Comparison of ENCODE assay signal across 28 cellular contexts in the genomic region with DNA sequence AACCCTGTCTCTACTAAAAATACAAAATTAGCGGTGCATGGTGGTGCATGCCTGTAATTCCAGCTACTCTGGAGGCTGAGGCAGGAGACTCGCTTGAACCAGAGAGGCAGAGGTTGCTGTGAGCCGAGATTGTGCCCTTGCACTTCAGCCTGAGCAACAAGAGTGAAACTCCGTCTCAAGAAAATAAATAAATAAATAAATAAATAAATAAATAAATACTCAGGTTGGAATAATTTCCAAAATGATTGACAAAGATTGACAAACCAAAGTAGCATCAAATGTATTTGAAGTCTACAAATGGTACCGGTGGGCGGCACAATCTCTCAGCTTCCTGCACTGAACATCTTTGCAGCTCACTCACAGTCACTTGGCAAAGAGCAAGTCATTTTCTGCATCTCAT.
"Had no signal": no experiment of that assay in that cellular context is flagged by ENCODE, and none has a peak within 500 bp of the region (broad histone marks: within the 10 kb centered on the region; RNA-seq: fewer than 3 reads in every experiment).

No MANE protein-coding gene starts in this region.

- DNase-seq: activated effector memory CD4-positive, alpha-beta T cell treated with anti-CD3 and anti-CD28 coated beads, Interleukin-2, amount 50 U/mL, for 16 hours; activated effector memory CD4-positive, alpha-beta T cell treated with Interleukin-2 at 50 U/mL for 16 hours; activated gamma-delta T cell; activated gamma-delta T cell treated with Interleukin-2 at 50 U/mL for 16 hours; activated naive CD4-positive, alpha-beta T cell; activated naive CD4-positive, alpha-beta T cell treated with anti-CD3 and anti-CD28 coated beads for 36 hours; activated naive CD4-positive, alpha-beta T cell treated with anti-CD3 and anti-CD28 coated beads, Interleukin-2, amount 10 ng/mL, durations not matched to agents 7 days and 5 days; activated naive CD4-positive, alpha-beta T cell treated with anti-CD3 and anti-CD28 coated beads, Interleukin-2, amount 50 U/mL, for 16 hours; activated naive CD4-positive, alpha-beta T cell treated with Interleukin-2 at 50 U/mL for 16 hours; activated naive CD8-positive, alpha-beta T cell treated with anti-CD3 and anti-CD28 coated beads for 36 hours; activated naive CD8-positive, alpha-beta T cell treated with anti-CD3 and anti-CD28 coated beads, Interleukin-2, amount 10 ng/mL, durations not matched to agents 7 days and 5 days; activated naive CD8-positive, alpha-beta T cell treated with anti-CD3 and anti-CD28 coated beads, Interleukin-2, amount 50 U/mL, for 24 hours; activated T-cell treated with anti-CD3 and anti-CD28 coated beads, Interleukin-2, amount 50 U/mL, for 24 hours; activated T-cell treated with anti-CD3 and anti-CD28 coated beads, Interleukin-2, amount 50 U/mL, for 4 hours; activated T-cell treated with anti-CD3 and anti-CD28 coated beads, Interleukin-2, amount 50 U/mL, for 48 hours; activated T-cell treated with anti-CD3 and anti-CD28 coated beads, Interleukin-2, amount 50 U/mL, for 72 hours; adrenal gland; amniotic stem cell; amygdala; anterior cingulate cortex; aorta; body of pancreas; brain microvascular endothelial cell; central memory CD4-positive, alpha-beta T cell; cerebellar nuclear complex had no signal

- H3K27ac ChIP-seq: adrenal gland, ascending aorta, body of pancreas, brain microvascular endothelial cell, breast epithelium, cardiac muscle cell had no signal

- H3K36me3 ChIP-seq: adrenal gland, ascending aorta, brain microvascular endothelial cell, breast epithelium, cardiac muscle cell had no signal

- H3K27me3 ChIP-seq: adrenal gland, ascending aorta, body of pancreas, brain microvascular endothelial cell, breast epithelium, cardiac muscle cell had no signal

- H3K4me1 ChIP-seq: adrenal gland, ascending aorta, body of pancreas, breast epithelium had no signal

- H3K4me3 ChIP-seq: adrenal gland, ascending aorta, body of pancreas, breast epithelium, cardiac muscle cell had no signal

- H3K9me3 ChIP-seq: adrenal gland, ascending aorta, body of pancreas, breast epithelium had no signal
